In genomic region chr4:38080061-38080531, GRCh38 we compare ENCODE assay signal across 1 cellular context.
TF ChIP-seq lines count a peak whose summit lies in the region.

No MANE protein-coding gene starts in this region.

TF ChIP-seq in HepG2, 621 proteins besides CTCF, POLR2A, EP300 and RAD21 (continued from another document and continues in another):
- TF ChIP-seq ZNF142 (CRISPR knock-in tag; IDR thresholded peaks at IDR 0.05) (no peak), CREBL2 (CRISPR knock-in tag; IDR thresholded peaks at IDR 0.05; ENCODE audit: borderline replicate concordance) (no peak), REPIN1 (CRISPR knock-in tag; IDR thresholded peaks at IDR 0.05; ENCODE audit: borderline replicate concordance, low read depth) (no peak), POLR2AphosphoS2 (IDR thresholded peaks at IDR 0.05; ENCODE audit: low read depth, low read length) (no peak), HINFP (CRISPR knock-in tag; IDR thresholded peaks at IDR 0.05; ENCODE audit: low read depth) (no peak), FOXP4 (CRISPR knock-in tag; IDR thresholded peaks at IDR 0.05) (no peak), NRL (CRISPR knock-in tag; IDR thresholded peaks at IDR 0.05; ENCODE audit: borderline replicate concordance) (no peak), TEF (CRISPR knock-in tag; IDR thresholded peaks at IDR 0.05) (no peak), PPARG (CRISPR knock-in tag; conservative IDR thresholded peaks at IDR 0.05) (no peak), SRSF1 (optimal IDR thresholded peaks at IDR 0.05; ENCODE audit: low read depth, low read length) (no peak), ZNF605 (CRISPR knock-in tag; IDR thresholded peaks at IDR 0.05) (no peak), MIER3 (CRISPR knock-in tag; IDR thresholded peaks at IDR 0.05; ENCODE audit: borderline replicate concordance) (no peak), ZNF749 (CRISPR knock-in tag; IDR thresholded peaks at IDR 0.05; ENCODE audit: borderline replicate concordance) (no peak), RERE (CRISPR knock-in tag; IDR thresholded peaks at IDR 0.05; ENCODE audit: low read depth) (no peak), HCFC1 (IDR thresholded peaks at IDR 0.05; ENCODE audit: low read depth, low read length) (no peak), FIP1L1 (IDR thresholded peaks at IDR 0.05; ENCODE audit: borderline replicate concordance, insufficient read depth, low read depth, low read length) (no peak), MIXL1 (CRISPR knock-in tag; IDR thresholded peaks at IDR 0.05) (no peak), ZNF180 (CRISPR knock-in tag; IDR thresholded peaks at IDR 0.05; ENCODE audit: borderline replicate concordance, low read depth) (no peak), ZNF44 (CRISPR knock-in tag; IDR thresholded peaks at IDR 0.05) (no peak), ZNF558 (CRISPR knock-in tag; IDR thresholded peaks at IDR 0.05; ENCODE audit: borderline replicate concordance) (no peak), MAFK (conservative IDR thresholded peaks at IDR 0.05 in 1 of 2, IDR thresholded peaks at IDR 0.05 in 1 of 2; ENCODE audit: low read length in 2 of 2) (no peak), NFE2 (CRISPR knock-in tag; IDR thresholded peaks at IDR 0.05) (no peak), SKIL (CRISPR knock-in tag; IDR thresholded peaks at IDR 0.05; ENCODE audit: borderline replicate concordance) (no peak), DNMT1 (CRISPR knock-in tag; IDR thresholded peaks at IDR 0.05) (no peak), PLSCR1 (CRISPR knock-in tag; IDR thresholded peaks at IDR 0.05; ENCODE audit: borderline replicate concordance) (no peak), ZUFSP (CRISPR knock-in tag; IDR thresholded peaks at IDR 0.05; ENCODE audit: borderline replicate concordance) (no peak), RCOR2 (CRISPR knock-in tag; IDR thresholded peaks at IDR 0.05) (no peak), ZMYM4 (CRISPR knock-in tag; IDR thresholded peaks at IDR 0.05) (peak; percentile 54), AKAP8 (CRISPR knock-in tag; IDR thresholded peaks at IDR 0.05) (no peak), HNF4G (IDR thresholded peaks at IDR 0.05; ENCODE audit: borderline replicate concordance, low read depth, low read length) (no peak), HNF4G (CRISPR knock-in tag; IDR thresholded peaks at IDR 0.05; ENCODE audit: borderline replicate concordance, low read depth) (no peak), RNF219 (CRISPR knock-in tag; IDR thresholded peaks at IDR 0.05) (no peak), BRCA1 (CRISPR knock-in tag; IDR thresholded peaks at IDR 0.05) (no peak)
